Comparison of ENCODE assay signal across 24 cellular contexts in genomic region chr2:239343946-239344856, GRCh38. TPM values are rescaled to one million over a fixed set of nuclear protein-coding genes. Genes with fewer than 3 reads are reported as not detected.
DNase-seq lines count a peak whose midpoint lies in the region; ATAC-seq and TF ChIP-seq lines count a peak whose summit lies in the region.
"Had no signal": no experiment of that assay in that cellular context is flagged by ENCODE, and none has a peak within 500 bp of the region (broad histone marks: within the 10 kb centered on the region; RNA-seq: fewer than 3 reads in every experiment).

No MANE protein-coding gene starts in this region.

- no peak overlapping the region for H3K4me3 Mint-ChIP-seq in GM23338
- H3K4me3 Mint-ChIP-seq: activated naive CD4-positive, alpha-beta T cell treated with anti-CD3 and anti-CD28 coated beads for 36 hours; activated T-helper 1 cell treated with anti-CD3 and anti-CD28 coated beads, Interleukin-12 subunit alpha, Interleukin-12 subunit beta, Interleukin-2, Interleukin-4 antibody, amounts not matched to agents 30 ng/mL and 10 ng/mL and 1 ng/mL, durations not matched to agents 14 hours and 24 hours and 36 hours; B cell; CD8-positive, alpha-beta memory T cell; stimulated activated naive CD8-positive, alpha-beta T cell treated with anti-CD3 and anti-CD28 coated beads, Interleukin-15, Interleukin-2, amounts not matched to agents 100 ng/mL and 50 ng/mL, for 24 hours; T-cell had no signal

- 94 to 95% (median 94%) methylated on average over 23 of the region's 23 CpGs for WGBS in psoas muscle, 3 donors

- no peaks in the 10 kb centered on the region for H3K9me3 Mint-ChIP-seq in GM23338
- H3K9me3 Mint-ChIP-seq: activated T-helper 1 cell treated with anti-CD3 and anti-CD28 coated beads, Interleukin-12 subunit alpha, Interleukin-12 subunit beta, Interleukin-2, Interleukin-4 antibody, amounts not matched to agents 30 ng/mL and 10 ng/mL and 1 ng/mL, durations not matched to agents 14 hours and 24 hours and 36 hours; CD8-positive, alpha-beta memory T cell; stimulated activated naive CD8-positive, alpha-beta T cell treated with anti-CD3 and anti-CD28 coated beads, Interleukin-15, Interleukin-2, amounts not matched to agents 100 ng/mL and 50 ng/mL, for 24 hours had no signal

- no peak overlapping the region for H3K4me2 ChIP-seq in GM23338

- H3K9me3 ChIP-seq in psoas muscle = no peaks in the 10 kb centered on the region
- H3K9me3 ChIP-seq: heart left ventricle, neutrophil, tibial nerve had no signal

- no peaks in the 10 kb centered on the region for H3K27me3 ChIP-seq in GM23338 (ENCODE audit: insufficient read depth)
- H3K27me3 ChIP-seq in dorsolateral prefrontal cortex = no peaks in the 10 kb centered on the region
- H3K27me3 ChIP-seq in psoas muscle (ENCODE audit: insufficient read depth in 3 of 3, low read length in 2 of 3) = no peaks in the 10 kb centered on the region
- H3K27me3 ChIP-seq: heart left ventricle, neutrophil, tibial nerve had no signal

- peaks cover 91% of the 10 kb centered on the region for H3K79me2 ChIP-seq in GM23338 (replicated peaks; ENCODE audit: insufficient read depth)

- peaks cover 7% of the 10 kb centered on the region for H3K27me3 Mint-ChIP-seq in GM23338 (ENCODE audit: insufficient read depth, low read depth, poor library complexity)
- H3K27me3 Mint-ChIP-seq: B cell; progenitor cell of endocrine pancreas; stimulated activated naive CD8-positive, alpha-beta T cell treated with anti-CD3 and anti-CD28 coated beads, Interleukin-15, Interleukin-2, amounts not matched to agents 100 ng/mL and 50 ng/mL, for 24 hours; T-cell had no signal

- no peaks in the 10 kb centered on the region for H3K9me2 ChIP-seq in GM23338 (ENCODE audit: insufficient read depth)

- H3K4me3 ChIP-seq in GM23338 (no peak overlapping the region), dorsolateral prefrontal cortex (peak overlapping the region in 39 of 59 donors; percentile 0 to 46 (median 19)), psoas muscle (no peak overlapping the region)
- H3K4me3 ChIP-seq: heart left ventricle, K562, tibial nerve had no signal

- 0 out of 2 replicates have a peak, but pooled peaks cover 9% of the 10 kb centered on the region for H4K20me1 ChIP-seq in GM23338 (replicated peaks; ENCODE audit: insufficient read depth)

- H3K27ac Mint-ChIP-seq in GM23338 = no peak overlapping the region
- H3K27ac Mint-ChIP-seq: activated naive CD4-positive, alpha-beta T cell treated with anti-CD3 and anti-CD28 coated beads for 36 hours; activated T-helper 1 cell treated with anti-CD3 and anti-CD28 coated beads, Interleukin-12 subunit alpha, Interleukin-12 subunit beta, Interleukin-2, Interleukin-4 antibody, amounts not matched to agents 30 ng/mL and 10 ng/mL and 1 ng/mL, durations not matched to agents 14 hours and 24 hours and 36 hours; B cell; progenitor cell of endocrine pancreas; stimulated activated naive CD8-positive, alpha-beta T cell treated with anti-CD3 and anti-CD28 coated beads, Interleukin-15, Interleukin-2, amounts not matched to agents 100 ng/mL and 50 ng/mL, for 24 hours; T-cell had no signal

- H3K36me3 ChIP-seq in GM23338 (ENCODE audit: insufficient read depth) (no peaks in the 10 kb centered on the region), psoas muscle (ENCODE audit: insufficient read depth in 1 of 2, low read depth in 1 of 2) (no peaks in the 10 kb centered on the region)

- H3K27ac ChIP-seq in GM23338 (ENCODE audit: low read depth) (0 out of 2 replicates have a peak overlapping the region, but pooled peaks have one; percentile 50), dorsolateral prefrontal cortex (peak overlapping the region in 53 of 59 donors; percentile 1 to 80 (median 57)), psoas muscle (no peak overlapping the region)
- H3K27ac ChIP-seq: epithelial cell of prostate, neutrophil, tibial nerve had no signal

- no peak for TF ChIP-seq CTCF in GM23338 (conservative IDR thresholded peaks at IDR 0.05; ENCODE audit: low read depth in 2 of 2)
- peak in 24 of 56 donors; percentile 12 to 61 (median 29) for TF ChIP-seq CTCF in dorsolateral prefrontal cortex (IDR thresholded peaks at IDR 0.05 in 54 of 56, conservative IDR thresholded peaks at IDR 0.05 in 2 of 56; ENCODE audit: low read depth in 1 of 56, partially characterized antibody in 56 of 56)
- TF ChIP-seq CTCF in psoas muscle (IDR thresholded peaks at IDR 0.05) = no peak

- DNase-seq in GM23338 (ENCODE audit: low spot score) (no peak), NCI-H510A (lab: John Stamatoyannopoulos, UW) (peak; percentile 58), dorsolateral prefrontal cortex (peak in 2 of 10 donors; percentile 55 to 57), pons (ENCODE audit: low spot score) (peak; percentile 82), NCI-H1105 treated with DMSO at 0.1 percent for 48 hours (lab: John Stamatoyannopoulos, UW) (no peak), psoas muscle (no peak), NCI-H128 (lab: John Stamatoyannopoulos, UW; ENCODE audit: unreplicated experiment) (no peak)
- no peak for DNase-seq in stimulated activated CD4-positive, alpha-beta T cell treated with anti-CD3 and anti-CD28 coated beads, Interleukin-2, amount 100 ng/mL, for 48 hours
- DNase-seq: activated CD4-positive, CD25-positive, alpha-beta regulatory T cell; activated naive CD4-positive, alpha-beta T cell treated with anti-CD3 and anti-CD28 coated beads for 36 hours; CD8-positive, alpha-beta memory T cell; effector CD8-positive, alpha-beta T cell; MM.1S; NCI-H1694 treated with DMSO at 0.1 percent for 48 hours; T-cell had no signal

- ATAC-seq in GM23338 (no peak), psoas muscle (no peak)
- ATAC-seq: K562, T-cell had no signal

- no peaks in the 10 kb centered on the region for H3F3A ChIP-seq in GM23338 (replicated peaks; ENCODE audit: low read depth)

- H3K4me1 ChIP-seq in GM23338 (ENCODE audit: insufficient read depth) (no peaks in the 10 kb centered on the region), psoas muscle (peaks cover 7% of the 10 kb centered on the region)

- peaks cover 10% of the 10 kb centered on the region for H3K4me1 Mint-ChIP-seq in GM23338

- H3K36me3 Mint-ChIP-seq in GM23338 (ENCODE audit: low read depth) = peaks cover 12% of the 10 kb centered on the region

- intact Hi-C loops in dorsolateral prefrontal cortex (cut with DNase I) (loop anchor here in 1 of 2 donors (5.0 kb wide), 1 partner anchor 102 kb away; no protein-coding TSS in a partner anchor), psoas muscle (cut with DNase I) (loop anchor here in 1 of 2 donors (5.0 kb wide), 1 partner anchor 38 kb away; no protein-coding TSS in a partner anchor)

- no peak overlapping the region for H2AFZ ChIP-seq in GM23338

TF ChIP-seq in GM23338, 12 proteins besides CTCF, POLR2A, EP300 and RAD21 (continues in another document):
- no peak for TF ChIP-seq REST (IDR thresholded peaks at IDR 0.05; ENCODE audit: unreplicated experiment)

RNA-seq across cellular contexts. Expression of gene HDAC4, which starts 56.6 kb away (rescaled TPM):
- 41.8 and 46.2 TPM in 2 replicates for total RNA-seq in GM23338 (2014; rRNA removed; shearing (Covaris generic))
- polyA plus RNA-seq in GM23338 (2016; fragmentation: Nextera tagmentation; extraction: Ambion mirVana) (6.6 and 8.1 TPM in 2 replicates), psoas muscle (10 to 100 TPM in 2 of 3 donors, 1 to 10 TPM in 1; 7.9 to 38.6 (median 29.9) TPM)
- total RNA-seq in dorsolateral prefrontal cortex (100 to 1,000 TPM in 51 of 120 experiments, 10 to 100 TPM in 69; 57.4 to 167 (median 97.8) TPM), psoas muscle (100 to 1,000 TPM; 129 to 329 (median 154) TPM)

Comparison
In these comparisons a context has a peak if more than half of its experiments do, and no peak if none do; other contexts are left out.
1. DNase-seq: peak in NCI-H510A (single experiment) and pons (single experiment); none in GM23338 (single experiment), stimulated activated CD4-positive, alpha-beta T cell treated with anti-CD3 and anti-CD28 coated beads, Interleukin-2, amount 100 ng/mL, for 48 hours (0 of 2), NCI-H1105 treated with DMSO at 0.1 percent for 48 hours (single experiment), psoas muscle (0 of 2) and NCI-H128 (single experiment).
2. H3K4me3 ChIP-seq: peak in dorsolateral prefrontal cortex (39 of 59); none in GM23338 (single experiment) and psoas muscle (single experiment).